In the genomic region with DNA sequence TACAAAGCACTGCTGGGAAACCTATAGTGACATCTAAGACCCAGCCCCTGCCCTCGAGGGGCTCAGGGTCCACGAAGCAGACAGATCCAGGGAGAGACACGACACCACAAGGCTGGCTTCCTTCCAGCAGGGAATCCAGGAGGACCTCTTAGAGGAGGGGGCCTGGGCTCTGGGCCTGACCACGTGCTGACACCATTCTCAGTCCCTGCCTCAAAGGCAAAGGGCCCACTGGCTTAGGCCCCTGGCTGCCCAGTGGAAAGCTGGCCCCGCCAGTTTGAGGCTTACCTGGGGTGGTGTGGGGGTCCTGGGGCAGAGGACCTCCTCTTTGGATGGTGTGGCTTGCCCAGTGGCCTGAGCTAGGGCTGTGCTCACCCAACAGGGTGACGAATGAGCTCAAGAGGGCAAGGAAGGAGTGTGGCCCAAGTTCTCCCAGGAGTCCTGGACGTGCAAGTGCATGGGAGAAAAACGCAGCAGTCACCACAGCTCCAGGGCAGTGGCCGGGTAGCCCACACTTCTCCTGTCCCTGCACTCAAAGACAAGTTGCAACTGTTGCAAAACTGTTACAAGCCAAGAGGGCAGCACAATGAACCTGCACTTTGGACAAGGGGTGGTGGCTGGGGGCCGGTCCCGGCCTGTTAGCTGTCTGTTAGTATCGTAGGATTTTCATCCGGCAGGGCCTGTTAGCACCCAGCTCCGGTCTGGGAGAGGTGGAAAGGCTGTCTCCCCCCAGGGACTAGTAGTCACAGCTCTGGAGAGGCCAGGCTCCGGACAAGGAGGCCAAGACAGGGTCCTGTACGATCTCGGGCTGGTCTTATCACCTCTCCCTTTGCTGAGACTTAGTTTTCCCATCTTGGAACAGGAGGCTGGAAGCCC, we compare ENCODE assay signal across 1 cellular context.
TF ChIP-seq lines count a peak whose summit lies in the region.

No MANE protein-coding gene starts in this region.

TF ChIP-seq in HepG2, 621 proteins besides CTCF, POLR2A, EP300 and RAD21 (continued from another document):
- TF ChIP-seq HNF4G (IDR thresholded peaks at IDR 0.05; ENCODE audit: borderline replicate concordance, low read depth, low read length) (peak; percentile 95), HNF4G (CRISPR knock-in tag; IDR thresholded peaks at IDR 0.05; ENCODE audit: borderline replicate concordance, low read depth) (peak; percentile 89), ZNF572 (CRISPR knock-in tag; IDR thresholded peaks at IDR 0.05) (peak; percentile 73; the same call in 1 of the 2 replicates), SMAD3 (CRISPR knock-in tag; IDR thresholded peaks at IDR 0.05) (no peak; the same call in none of the 2 replicates), KAT8 (CRISPR knock-in tag; IDR thresholded peaks at IDR 0.05) (peak; percentile 52), ZNF317 (CRISPR knock-in tag; IDR thresholded peaks at IDR 0.05) (0 out of 2 replicates have a peak, but pooled peaks have one; percentile 39), PAF1 (CRISPR knock-in tag; IDR thresholded peaks at IDR 0.05) (no peak), SCMH1 (CRISPR knock-in tag; IDR thresholded peaks at IDR 0.05; ENCODE audit: borderline replicate concordance) (no peak), MEF2D (CRISPR knock-in tag; IDR thresholded peaks at IDR 0.05) (peak; percentile 62), KLF9 (CRISPR knock-in tag; IDR thresholded peaks at IDR 0.05; ENCODE audit: low read depth) (no peak; the same call in 1 of the 2 replicates), FOXK2 (IDR thresholded peaks at IDR 0.05) (no peak), ZNF224 (CRISPR knock-in tag; IDR thresholded peaks at IDR 0.05) (0 out of 2 replicates have a peak, but pooled peaks have one; percentile 51), MTA3 (CRISPR knock-in tag; IDR thresholded peaks at IDR 0.05) (no peak), ZNF446 (CRISPR knock-in tag; IDR thresholded peaks at IDR 0.05) (no peak), POLR2AphosphoS2 (IDR thresholded peaks at IDR 0.05; ENCODE audit: low read depth, low read length) (no peak), ZNF451 (CRISPR knock-in tag; IDR thresholded peaks at IDR 0.05) (no peak), TP53 (CRISPR knock-in tag; conservative IDR thresholded peaks at IDR 0.05) (0 out of 2 replicates have a peak, but pooled peaks have one; percentile 50), ZSCAN21 (CRISPR knock-in tag; IDR thresholded peaks at IDR 0.05; ENCODE audit: borderline replicate concordance) (no peak), ZNF207 (IDR thresholded peaks at IDR 0.05; ENCODE audit: borderline replicate concordance) (no peak), ZNF724P (CRISPR knock-in tag; IDR thresholded peaks at IDR 0.05; ENCODE audit: borderline replicate concordance) (peak; percentile 65; the same call in 1 of the 2 replicates)
- TF ChIP-seq, protein P1, sequence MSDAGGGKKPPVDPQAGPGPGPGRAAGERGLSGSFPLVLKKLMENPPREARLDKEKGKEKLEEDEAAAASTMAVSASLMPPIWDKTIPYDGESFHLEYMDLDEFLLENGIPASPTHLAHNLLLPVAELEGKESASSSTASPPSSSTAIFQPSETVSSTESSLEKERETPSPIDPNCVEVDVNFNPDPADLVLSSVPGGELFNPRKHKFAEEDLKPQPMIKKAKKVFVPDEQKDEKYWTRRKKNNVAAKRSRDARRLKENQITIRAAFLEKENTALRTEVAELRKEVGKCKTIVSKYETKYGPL (CRISPR knock-in tag; IDR thresholded peaks at IDR 0.05), result no peak
- TF ChIP-seq, protein P2, sequence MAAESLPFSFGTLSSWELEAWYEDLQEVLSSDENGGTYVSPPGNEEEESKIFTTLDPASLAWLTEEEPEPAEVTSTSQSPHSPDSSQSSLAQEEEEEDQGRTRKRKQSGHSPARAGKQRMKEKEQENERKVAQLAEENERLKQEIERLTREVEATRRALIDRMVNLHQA (CRISPR knock-in tag; IDR thresholded peaks at IDR 0.05), result no peak
- TF ChIP-seq, protein P3, sequence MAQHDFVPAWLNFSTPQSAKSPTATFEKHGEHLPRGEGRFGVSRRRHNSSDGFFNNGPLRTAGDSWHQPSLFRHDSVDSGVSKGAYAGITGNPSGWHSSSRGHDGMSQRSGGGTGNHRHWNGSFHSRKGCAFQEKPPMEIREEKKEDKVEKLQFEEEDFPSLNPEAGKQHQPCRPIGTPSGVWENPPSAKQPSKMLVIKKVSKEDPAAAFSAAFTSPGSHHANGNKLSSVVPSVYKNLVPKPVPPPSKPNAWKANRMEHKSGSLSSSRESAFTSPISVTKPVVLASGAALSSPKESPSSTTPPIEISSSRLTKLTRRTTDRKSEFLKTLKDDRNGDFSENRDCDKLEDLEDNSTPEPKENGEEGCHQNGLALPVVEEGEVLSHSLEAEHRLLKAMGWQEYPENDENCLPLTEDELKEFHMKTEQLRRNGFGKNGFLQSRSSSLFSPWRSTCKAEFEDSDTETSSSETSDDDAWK (CRISPR knock-in tag; IDR thresholded peaks at IDR 0.05), result no peak
- TF ChIP-seq, protein P4, sequence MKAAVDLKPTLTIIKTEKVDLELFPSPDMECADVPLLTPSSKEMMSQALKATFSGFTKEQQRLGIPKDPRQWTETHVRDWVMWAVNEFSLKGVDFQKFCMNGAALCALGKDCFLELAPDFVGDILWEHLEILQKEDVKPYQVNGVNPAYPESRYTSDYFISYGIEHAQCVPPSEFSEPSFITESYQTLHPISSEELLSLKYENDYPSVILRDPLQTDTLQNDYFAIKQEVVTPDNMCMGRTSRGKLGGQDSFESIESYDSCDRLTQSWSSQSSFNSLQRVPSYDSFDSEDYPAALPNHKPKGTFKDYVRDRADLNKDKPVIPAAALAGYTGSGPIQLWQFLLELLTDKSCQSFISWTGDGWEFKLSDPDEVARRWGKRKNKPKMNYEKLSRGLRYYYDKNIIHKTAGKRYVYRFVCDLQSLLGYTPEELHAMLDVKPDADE (CRISPR knock-in tag; IDR thresholded peaks at IDR 0.05), result no peak
- TF ChIP-seq, protein P5, sequence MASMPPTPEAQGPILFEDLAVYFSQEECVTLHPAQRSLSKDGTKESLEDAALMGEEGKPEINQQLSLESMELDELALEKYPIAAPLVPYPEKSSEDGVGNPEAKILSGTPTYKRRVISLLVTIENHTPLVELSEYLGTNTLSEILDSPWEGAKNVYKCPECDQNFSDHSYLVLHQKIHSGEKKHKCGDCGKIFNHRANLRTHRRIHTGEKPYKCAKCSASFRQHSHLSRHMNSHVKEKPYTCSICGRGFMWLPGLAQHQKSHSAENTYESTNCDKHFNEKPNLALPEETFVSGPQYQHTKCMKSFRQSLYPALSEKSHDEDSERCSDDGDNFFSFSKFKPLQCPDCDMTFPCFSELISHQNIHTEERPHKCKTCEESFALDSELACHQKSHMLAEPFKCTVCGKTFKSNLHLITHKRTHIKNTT (CRISPR knock-in tag; IDR thresholded peaks at IDR 0.05), result no peak
- TF ChIP-seq, protein P6, sequence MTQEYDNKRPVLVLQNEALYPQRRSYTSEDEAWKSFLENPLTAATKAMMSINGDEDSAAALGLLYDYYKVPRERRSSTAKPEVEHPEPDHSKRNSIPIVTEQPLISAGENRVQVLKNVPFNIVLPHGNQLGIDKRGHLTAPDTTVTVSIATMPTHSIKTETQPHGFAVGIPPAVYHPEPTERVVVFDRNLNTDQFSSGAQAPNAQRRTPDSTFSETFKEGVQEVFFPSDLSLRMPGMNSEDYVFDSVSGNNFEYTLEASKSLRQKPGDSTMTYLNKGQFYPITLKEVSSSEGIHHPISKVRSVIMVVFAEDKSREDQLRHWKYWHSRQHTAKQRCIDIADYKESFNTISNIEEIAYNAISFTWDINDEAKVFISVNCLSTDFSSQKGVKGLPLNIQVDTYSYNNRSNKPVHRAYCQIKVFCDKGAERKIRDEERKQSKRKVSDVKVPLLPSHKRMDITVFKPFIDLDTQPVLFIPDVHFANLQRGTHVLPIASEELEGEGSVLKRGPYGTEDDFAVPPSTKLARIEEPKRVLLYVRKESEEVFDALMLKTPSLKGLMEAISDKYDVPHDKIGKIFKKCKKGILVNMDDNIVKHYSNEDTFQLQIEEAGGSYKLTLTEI (CRISPR knock-in tag; conservative IDR thresholded peaks at IDR 0.05), result no peak
- TF ChIP-seq, protein P7, sequence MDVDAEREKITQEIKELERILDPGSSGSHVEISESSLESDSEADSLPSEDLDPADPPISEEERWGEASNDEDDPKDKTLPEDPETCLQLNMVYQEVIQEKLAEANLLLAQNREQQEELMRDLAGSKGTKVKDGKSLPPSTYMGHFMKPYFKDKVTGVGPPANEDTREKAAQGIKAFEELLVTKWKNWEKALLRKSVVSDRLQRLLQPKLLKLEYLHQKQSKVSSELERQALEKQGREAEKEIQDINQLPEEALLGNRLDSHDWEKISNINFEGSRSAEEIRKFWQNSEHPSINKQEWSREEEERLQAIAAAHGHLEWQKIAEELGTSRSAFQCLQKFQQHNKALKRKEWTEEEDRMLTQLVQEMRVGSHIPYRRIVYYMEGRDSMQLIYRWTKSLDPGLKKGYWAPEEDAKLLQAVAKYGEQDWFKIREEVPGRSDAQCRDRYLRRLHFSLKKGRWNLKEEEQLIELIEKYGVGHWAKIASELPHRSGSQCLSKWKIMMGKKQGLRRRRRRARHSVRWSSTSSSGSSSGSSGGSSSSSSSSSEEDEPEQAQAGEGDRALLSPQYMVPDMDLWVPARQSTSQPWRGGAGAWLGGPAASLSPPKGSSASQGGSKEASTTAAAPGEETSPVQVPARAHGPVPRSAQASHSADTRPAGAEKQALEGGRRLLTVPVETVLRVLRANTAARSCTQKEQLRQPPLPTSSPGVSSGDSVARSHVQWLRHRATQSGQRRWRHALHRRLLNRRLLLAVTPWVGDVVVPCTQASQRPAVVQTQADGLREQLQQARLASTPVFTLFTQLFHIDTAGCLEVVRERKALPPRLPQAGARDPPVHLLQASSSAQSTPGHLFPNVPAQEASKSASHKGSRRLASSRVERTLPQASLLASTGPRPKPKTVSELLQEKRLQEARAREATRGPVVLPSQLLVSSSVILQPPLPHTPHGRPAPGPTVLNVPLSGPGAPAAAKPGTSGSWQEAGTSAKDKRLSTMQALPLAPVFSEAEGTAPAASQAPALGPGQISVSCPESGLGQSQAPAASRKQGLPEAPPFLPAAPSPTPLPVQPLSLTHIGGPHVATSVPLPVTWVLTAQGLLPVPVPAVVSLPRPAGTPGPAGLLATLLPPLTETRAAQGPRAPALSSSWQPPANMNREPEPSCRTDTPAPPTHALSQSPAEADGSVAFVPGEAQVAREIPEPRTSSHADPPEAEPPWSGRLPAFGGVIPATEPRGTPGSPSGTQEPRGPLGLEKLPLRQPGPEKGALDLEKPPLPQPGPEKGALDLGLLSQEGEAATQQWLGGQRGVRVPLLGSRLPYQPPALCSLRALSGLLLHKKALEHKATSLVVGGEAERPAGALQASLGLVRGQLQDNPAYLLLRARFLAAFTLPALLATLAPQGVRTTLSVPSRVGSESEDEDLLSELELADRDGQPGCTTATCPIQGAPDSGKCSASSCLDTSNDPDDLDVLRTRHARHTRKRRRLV (CRISPR knock-in tag; IDR thresholded peaks at IDR 0.05), result no peak
